Comparison of ENCODE assay signal across 1 cellular context in genomic region chr6:81621816-81622395, GRCh38.
TF ChIP-seq lines count a peak whose summit lies in the region.

No MANE protein-coding gene starts in this region.

TF ChIP-seq in IMR-90, 13 proteins besides CTCF, POLR2A, EP300 and RAD21 (continued from another document):
- TF ChIP-seq USF2 (IDR thresholded peaks at IDR 0.05; ENCODE audit: low read depth, low read length) (no peak), MAZ (IDR thresholded peaks at IDR 0.05; ENCODE audit: borderline replicate concordance, low read depth, low read length) (no peak), SMC3 (IDR thresholded peaks at IDR 0.05; ENCODE audit: low read depth, low read length) (no peak), NFE2L2 (IDR thresholded peaks at IDR 0.05; ENCODE audit: low read depth, low read length) (no peak), MXI1 (IDR thresholded peaks at IDR 0.05; ENCODE audit: borderline replicate concordance, low read depth, low read length) (no peak), RFX5 (IDR thresholded peaks at IDR 0.05; ENCODE audit: low read depth, low read length) (no peak), CHD1 (IDR thresholded peaks at IDR 0.05; ENCODE audit: low read depth, low read length) (no peak), RCOR1 (IDR thresholded peaks at IDR 0.05; ENCODE audit: insufficient replicate concordance, low read length) (no peak), FOS (IDR thresholded peaks at IDR 0.05; ENCODE audit: low read depth, low read length) (no peak), MAFK (IDR thresholded peaks at IDR 0.05; ENCODE audit: low read depth, low read length) (no peak), ELK1 (IDR thresholded peaks at IDR 0.05; ENCODE audit: borderline replicate concordance, low read depth, low read length) (no peak), CEBPB (IDR thresholded peaks at IDR 0.05; ENCODE audit: low read depth, low read length) (no peak)
